2 cellular contexts compared by ENCODE assay signal in the genomic region with DNA sequence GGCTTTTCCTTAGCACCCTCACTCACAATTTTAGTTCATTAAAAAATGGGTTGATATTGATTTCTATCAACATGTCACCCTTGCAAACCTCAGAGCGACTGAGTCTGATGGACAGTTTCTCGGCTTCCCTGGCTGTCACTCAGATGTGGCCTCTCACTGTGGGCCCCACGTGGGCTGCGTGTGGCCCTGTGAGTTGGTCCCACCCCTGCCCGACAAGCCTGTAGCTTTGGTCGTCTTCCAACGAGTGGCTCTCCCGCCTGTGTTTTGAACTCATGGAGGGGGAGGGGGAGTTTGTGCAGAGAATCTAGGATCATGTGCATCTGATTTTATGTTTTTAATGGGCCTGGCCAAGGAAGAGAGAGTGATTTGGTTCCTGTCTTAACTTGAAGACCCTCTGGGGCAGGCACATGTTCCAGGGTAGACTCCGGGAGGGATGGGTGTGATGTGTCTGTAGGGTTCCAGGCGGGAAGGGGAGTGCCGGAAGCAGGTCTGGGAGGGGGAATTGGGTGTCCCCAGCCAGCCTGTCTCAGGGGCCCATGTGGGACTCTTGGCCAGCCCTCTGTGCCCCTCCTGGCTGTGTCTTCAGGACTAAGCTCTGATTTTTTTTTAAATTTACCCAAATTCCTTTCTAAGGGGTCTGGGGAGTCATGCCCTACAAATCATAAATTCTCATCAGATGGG.
TF ChIP-seq lines count a peak whose summit lies in the region.

No MANE protein-coding gene starts in this region.

TF ChIP-seq in HEK293, 187 proteins besides CTCF, POLR2A, EP300 and RAD21 (continued from another document):
- TF ChIP-seq, protein P1, sequence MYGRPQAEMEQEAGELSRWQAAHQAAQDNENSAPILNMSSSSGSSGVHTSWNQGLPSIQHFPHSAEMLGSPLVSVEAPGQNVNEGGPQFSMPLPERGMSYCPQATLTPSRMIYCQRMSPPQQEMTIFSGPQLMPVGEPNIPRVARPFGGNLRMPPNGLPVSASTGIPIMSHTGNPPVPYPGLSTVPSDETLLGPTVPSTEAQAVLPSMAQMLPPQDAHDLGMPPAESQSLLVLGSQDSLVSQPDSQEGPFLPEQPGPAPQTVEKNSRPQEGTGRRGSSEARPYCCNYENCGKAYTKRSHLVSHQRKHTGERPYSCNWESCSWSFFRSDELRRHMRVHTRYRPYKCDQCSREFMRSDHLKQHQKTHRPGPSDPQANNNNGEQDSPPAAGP (tag by site-specific recombination; IDR thresholded peaks at IDR 0.05): 0 out of 2 replicates have a peak, but pooled peaks have one; percentile 52
- TF ChIP-seq, protein P2, sequence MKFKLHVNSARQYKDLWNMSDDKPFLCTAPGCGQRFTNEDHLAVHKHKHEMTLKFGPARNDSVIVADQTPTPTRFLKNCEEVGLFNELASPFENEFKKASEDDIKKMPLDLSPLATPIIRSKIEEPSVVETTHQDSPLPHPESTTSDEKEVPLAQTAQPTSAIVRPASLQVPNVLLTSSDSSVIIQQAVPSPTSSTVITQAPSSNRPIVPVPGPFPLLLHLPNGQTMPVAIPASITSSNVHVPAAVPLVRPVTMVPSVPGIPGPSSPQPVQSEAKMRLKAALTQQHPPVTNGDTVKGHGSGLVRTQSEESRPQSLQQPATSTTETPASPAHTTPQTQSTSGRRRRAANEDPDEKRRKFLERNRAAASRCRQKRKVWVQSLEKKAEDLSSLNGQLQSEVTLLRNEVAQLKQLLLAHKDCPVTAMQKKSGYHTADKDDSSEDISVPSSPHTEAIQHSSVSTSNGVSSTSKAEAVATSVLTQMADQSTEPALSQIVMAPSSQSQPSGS (tag by site-specific recombination; IDR thresholded peaks at IDR 0.05; ENCODE audit: low read depth): no peak
- TF ChIP-seq EGR2 (tag by site-specific recombination; IDR thresholded peaks at IDR 0.05; ENCODE audit: low read depth): no peak
- TF ChIP-seq ZNF626 (tag by site-specific recombination; IDR thresholded peaks at IDR 0.05): no peak
- TF ChIP-seq ZNF292 (tag by site-specific recombination; IDR thresholded peaks at IDR 0.05; ENCODE audit: borderline replicate concordance, low read depth): no peak
- TF ChIP-seq ZNF561 (tag by site-specific recombination; IDR thresholded peaks at IDR 0.05; ENCODE audit: borderline replicate concordance): no peak
- TF ChIP-seq GLIS2 (tag by site-specific recombination; IDR thresholded peaks at IDR 0.05): no peak
- TF ChIP-seq MYNN (tag by site-specific recombination; IDR thresholded peaks at IDR 0.05; ENCODE audit: borderline replicate concordance): no peak

TF ChIP-seq in SK-N-SH treated with all-trans-retinoic acid at 6 μM for 48 hours, 23 proteins besides CTCF, POLR2A, EP300 and RAD21 (continued from another document):
- TF ChIP-seq, protein P3, sequence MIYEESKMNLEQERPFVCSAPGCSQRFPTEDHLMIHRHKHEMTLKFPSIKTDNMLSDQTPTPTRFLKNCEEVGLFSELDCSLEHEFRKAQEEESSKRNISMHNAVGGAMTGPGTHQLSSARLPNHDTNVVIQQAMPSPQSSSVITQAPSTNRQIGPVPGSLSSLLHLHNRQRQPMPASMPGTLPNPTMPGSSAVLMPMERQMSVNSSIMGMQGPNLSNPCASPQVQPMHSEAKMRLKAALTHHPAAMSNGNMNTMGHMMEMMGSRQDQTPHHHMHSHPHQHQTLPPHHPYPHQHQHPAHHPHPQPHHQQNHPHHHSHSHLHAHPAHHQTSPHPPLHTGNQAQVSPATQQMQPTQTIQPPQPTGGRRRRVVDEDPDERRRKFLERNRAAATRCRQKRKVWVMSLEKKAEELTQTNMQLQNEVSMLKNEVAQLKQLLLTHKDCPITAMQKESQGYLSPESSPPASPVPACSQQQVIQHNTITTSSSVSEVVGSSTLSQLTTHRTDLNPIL (CRISPR knock-in tag; IDR thresholded peaks at IDR 0.05; ENCODE audit: low read depth): no peak
- no peak for TF ChIP-seq ZFP3 (CRISPR knock-in tag; IDR thresholded peaks at IDR 0.05)
- TF ChIP-seq, protein P4, sequence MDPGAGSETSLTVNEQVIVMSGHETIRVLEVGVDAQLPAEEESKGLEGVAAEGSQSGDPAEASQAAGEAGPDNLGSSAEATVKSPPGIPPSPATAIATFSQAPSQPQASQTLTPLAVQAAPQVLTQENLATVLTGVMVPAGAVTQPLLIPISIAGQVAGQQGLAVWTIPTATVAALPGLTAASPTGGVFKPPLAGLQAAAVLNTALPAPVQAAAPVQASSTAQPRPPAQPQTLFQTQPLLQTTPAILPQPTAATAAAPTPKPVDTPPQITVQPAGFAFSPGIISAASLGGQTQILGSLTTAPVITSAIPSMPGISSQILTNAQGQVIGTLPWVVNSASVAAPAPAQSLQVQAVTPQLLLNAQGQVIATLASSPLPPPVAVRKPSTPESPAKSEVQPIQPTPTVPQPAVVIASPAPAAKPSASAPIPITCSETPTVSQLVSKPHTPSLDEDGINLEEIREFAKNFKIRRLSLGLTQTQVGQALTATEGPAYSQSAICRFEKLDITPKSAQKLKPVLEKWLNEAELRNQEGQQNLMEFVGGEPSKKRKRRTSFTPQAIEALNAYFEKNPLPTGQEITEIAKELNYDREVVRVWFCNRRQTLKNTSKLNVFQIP (CRISPR knock-in tag; IDR thresholded peaks at IDR 0.05; ENCODE audit: borderline replicate concordance, low read depth): no peak
- no peak for TF ChIP-seq CSDC2 (CRISPR knock-in tag; IDR thresholded peaks at IDR 0.05)
